ENCODE assay signal across 7 cellular contexts in the genomic region with DNA sequence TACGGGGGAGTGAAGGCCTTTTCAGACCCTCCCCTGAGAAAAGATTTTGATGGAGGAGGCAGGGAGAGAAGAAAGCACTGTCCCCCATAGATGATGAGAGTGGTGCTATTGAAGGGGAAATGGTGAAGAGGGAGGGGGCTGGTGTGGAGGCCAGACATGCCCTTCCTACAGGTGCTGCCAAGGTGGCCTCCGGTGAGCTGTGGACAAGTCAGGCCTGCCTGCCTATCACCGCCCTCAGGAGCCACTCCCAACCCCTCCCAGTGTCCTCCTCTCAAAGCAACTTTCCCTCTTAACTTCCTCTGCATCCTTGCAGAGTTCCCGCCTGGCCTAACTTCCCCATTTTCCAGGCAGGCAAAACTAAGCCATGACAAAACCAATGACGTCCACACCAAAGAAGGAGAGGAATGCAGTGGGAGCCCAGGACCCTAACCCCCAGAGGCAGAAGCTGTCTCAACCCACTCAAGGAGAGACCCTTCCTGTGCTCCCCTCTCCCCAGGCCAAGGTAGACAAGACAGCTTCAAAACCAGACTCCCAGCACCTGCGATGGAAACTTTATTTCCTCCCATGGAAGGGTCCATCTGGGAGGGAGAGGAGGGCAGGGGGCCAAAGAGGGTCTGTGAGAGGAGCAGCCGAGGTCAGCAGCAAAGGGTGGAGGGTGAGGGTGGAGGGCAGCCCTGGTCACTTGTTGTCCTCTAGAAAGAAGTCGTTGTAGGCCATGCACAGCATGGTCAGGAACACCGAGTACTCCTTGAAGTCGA. TPM values are rescaled to one million over a fixed set of nuclear protein-coding genes. Genes with fewer than 3 reads are reported as not detected.
DNase-seq lines count a peak whose midpoint lies in the region; TF ChIP-seq lines count a peak whose summit lies in the region.
"Had no signal": no experiment of that assay in that cellular context is flagged by ENCODE, and none has a peak within 500 bp of the region (broad histone marks: within the 10 kb centered on the region; RNA-seq: fewer than 3 reads in every experiment).

No MANE protein-coding gene starts in this region.

- H3F3A ChIP-seq in OCI-LY1 (ENCODE audit: insufficient read depth, low read length): no peaks in the 10 kb centered on the region

- H3K36me3 Mint-ChIP-seq in endothelial cell (ENCODE audit: low read depth, unreplicated experiment): no peaks in the 10 kb centered on the region

- H3K4me3 ChIP-seq in OCI-LY1 (ENCODE audit: low read depth, low read length, poor library complexity, severe bottlenecking) (peak overlapping the region; percentile 56), skeletal muscle tissue (ENCODE audit: low read length in 3 of 3) (peak overlapping the region; percentile 95 to 97 (median 95))

- peak overlapping the region; percentile 81 for H3K4me2 ChIP-seq in OCI-LY1 (ENCODE audit: low read length)

- no peak for DNase-seq in endothelial cell (ENCODE audit: low spot score)
- no peak for DNase-seq in stimulated activated CD4-positive, alpha-beta T cell treated with anti-CD3 and anti-CD28 coated beads, Interleukin-12 subunit alpha, Interleukin-12 subunit beta, amount 100 ng/mL, for 4 hours
- DNase-seq in HuH-7.5 (ENCODE audit: low spot score): no peak
- no peak for DNase-seq in T-helper 9 cell

- H3K9me3 Mint-ChIP-seq in endothelial cell (ENCODE audit: unreplicated experiment): no peaks in the 10 kb centered on the region

- H3K9ac ChIP-seq in OCI-LY1 (ENCODE audit: low read length) (no peak overlapping the region; the same call in 1 of the 2 replicates), skeletal muscle tissue (ENCODE audit: low read depth in 1 of 3, low read length in 3 of 3) (peak overlapping the region; percentile 89 to 97 (median 89))

- no peaks in the 10 kb centered on the region for H3K9me2 ChIP-seq in OCI-LY1 (ENCODE audit: low read depth, low read length)

- peak overlapping the region; percentile 86 for H3K4me3 Mint-ChIP-seq in endothelial cell (ENCODE audit: unreplicated experiment)

- H3K27me3 ChIP-seq in OCI-LY1 (ENCODE audit: insufficient read depth, low read length) (no peaks in the 10 kb centered on the region), skeletal muscle tissue (ENCODE audit: control insufficient read depth in 3 of 3, insufficient read depth in 3 of 3, low read length in 3 of 3) (peaks cover 0 to 5% (median 0%) of the 10 kb centered on the region in 3 donors)

- H3K27ac Mint-ChIP-seq in endothelial cell (ENCODE audit: unreplicated experiment): no peak overlapping the region

- no peak overlapping the region for H2AFZ ChIP-seq in OCI-LY1 (ENCODE audit: low read length)

- no peaks in the 10 kb centered on the region for H3K9me3 ChIP-seq in OCI-LY1 (ENCODE audit: low read length)
- no peaks in the 10 kb centered on the region for H3K9me3 ChIP-seq in skeletal muscle tissue (ENCODE audit: control insufficient read depth in 3 of 3, low read length in 3 of 3)

- H3K79me2 ChIP-seq in OCI-LY1 (ENCODE audit: insufficient read depth, low read length): no peaks in the 10 kb centered on the region

- H3K27ac ChIP-seq in OCI-LY1 (ENCODE audit: low read depth, low read length, poor library complexity, severe bottlenecking) (no peak overlapping the region), skeletal muscle tissue (ENCODE audit: low read depth, low read length) (peak overlapping the region; percentile 96)

- no peaks in the 10 kb centered on the region for H4K20me1 ChIP-seq in OCI-LY1 (ENCODE audit: insufficient read depth, low read length)

- H3K36me3 ChIP-seq in OCI-LY1 (ENCODE audit: insufficient read depth, low read length) (no peaks in the 10 kb centered on the region), skeletal muscle tissue (ENCODE audit: control insufficient read depth in 3 of 3, insufficient read depth in 3 of 3, low read length in 3 of 3) (peaks cover 0 to 3% (median 0%) of the 10 kb centered on the region in 3 donors)

- H3K4me1 ChIP-seq in OCI-LY1 (ENCODE audit: insufficient read depth, low read length, severe bottlenecking) (peaks cover 15% of the 10 kb centered on the region), skeletal muscle tissue (ENCODE audit: control insufficient read depth in 3 of 3, insufficient read depth in 3 of 3, low read length in 3 of 3) (peaks cover 40 to 48% (median 44%) of the 10 kb centered on the region in 3 donors)

- H3K4me1 Mint-ChIP-seq in endothelial cell (ENCODE audit: unreplicated experiment): peaks cover 24% of the 10 kb centered on the region

- H3K27me3 Mint-ChIP-seq in endothelial cell (ENCODE audit: unreplicated experiment): peaks cover 16% of the 10 kb centered on the region

- TF ChIP-seq CTCF in OCI-LY1 (IDR thresholded peaks at IDR 0.05; ENCODE audit: low read length) (no peak), endothelial cell (IDR thresholded peaks at IDR 0.05; ENCODE audit: unreplicated experiment) (no peak)

RNA-seq across cellular contexts. Expression of gene S100A6, which starts 1.0 kb away (rescaled TPM):
- total RNA-seq in endothelial cell (ENCODE audit: unreplicated experiment) (11.9 TPM), skeletal muscle tissue (203 TPM)

RNA-seq across cellular contexts. Expression of gene S100A5, which starts 3.9 kb away (rescaled TPM):
- total RNA-seq in endothelial cell (ENCODE audit: unreplicated experiment) (not detected), skeletal muscle tissue (not detected)
- total RNA-seq: M059J had no signal

RNA-seq across cellular contexts. Expression of gene S100A4, which starts 8.8 kb away (rescaled TPM):
- 2.8 TPM for total RNA-seq in endothelial cell (ENCODE audit: unreplicated experiment)
- total RNA-seq in skeletal muscle tissue: 165 TPM

RNA-seq across cellular contexts. Expression of gene S100A3, which starts 12.3 kb away (rescaled TPM):
- total RNA-seq in endothelial cell (ENCODE audit: unreplicated experiment): not detected
- total RNA-seq in skeletal muscle tissue: not detected

RNA-seq across cellular contexts. Expression of gene S100A2, which starts 28.8 kb away (rescaled TPM):
- total RNA-seq in endothelial cell (ENCODE audit: unreplicated experiment) (not detected), skeletal muscle tissue (not detected)

Comparison
In these comparisons a context has a peak if more than half of its experiments do, and no peak if none do; other contexts are left out.
1. RNA of gene S100A6, which starts 1.0 kb away (total RNA-seq): 203 TPM in skeletal muscle tissue (single experiment); 11.9 TPM in endothelial cell (single experiment); every median in the first group is over 10 times any median in the second.
2. RNA of gene S100A4, which starts 8.8 kb away (total RNA-seq): 165 TPM in skeletal muscle tissue (single experiment); 2.8 TPM in endothelial cell (single experiment); every median in the first group is over 10 times any median in the second.